33 cellular contexts compared by ENCODE assay signal in the genomic region with DNA sequence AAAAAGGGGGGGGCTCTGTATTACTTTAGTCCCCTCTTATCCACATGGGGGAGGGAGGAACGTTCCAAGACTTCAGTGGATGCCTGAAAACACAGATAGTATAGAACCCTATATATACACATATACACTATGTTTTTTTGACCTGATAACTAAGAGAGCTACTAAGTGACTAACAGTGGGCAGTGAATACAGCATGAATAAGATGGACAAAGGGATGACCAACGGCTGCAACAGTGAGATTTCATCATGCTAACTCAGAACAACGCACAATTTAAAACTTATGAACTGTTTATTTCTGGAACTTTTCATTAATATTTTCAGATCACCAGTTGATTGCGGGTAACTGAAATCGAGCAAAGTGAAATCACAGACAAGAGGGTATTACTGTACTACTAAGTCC.
"Had no signal": no experiment of that assay in that cellular context is flagged by ENCODE, and none has a peak within 500 bp of the region (broad histone marks: within the 10 kb centered on the region; RNA-seq: fewer than 3 reads in every experiment).

No MANE protein-coding gene starts in this region.

- H3K4me3 ChIP-seq: colonic mucosa, lung, mucosa of descending colon, right atrium auricular region, smooth muscle cell, suprapubic skin, transverse colon, vagina had no signal

- H3K9me3 ChIP-seq: colonic mucosa, mucosa of descending colon, neutrophil, right atrium auricular region, suprapubic skin, transverse colon, vagina had no signal

- H3K27me3 Mint-ChIP-seq: dendritic cell treated with granulocyte-macrophage colony-stimulating factor and Interleukin-4, amounts not matched to agents 40 ng/mL and 50 ng/mL, for 4 days; naive B cell; natural killer cell treated with Interleukin-12 subunit alpha and Interleukin-12 subunit beta and Interleukin-15 and Interleukin-18, amount 100 ng/mL, for 72 hours; progenitor cell of endocrine pancreas; stimulated activated naive CD8-positive, alpha-beta T cell treated with anti-CD3 and anti-CD28 coated beads, Interleukin-15, amount 100 ng/mL, for 72 hours had no signal

- H3K9ac ChIP-seq: parathyroid adenoma had no signal

- H3K9me3 Mint-ChIP-seq: dendritic cell treated with granulocyte-macrophage colony-stimulating factor and Interleukin-4, amounts not matched to agents 40 ng/mL and 50 ng/mL, for 4 days; endodermal cell; immature natural killer cell; mesothelial cell of epicardium; naive B cell; natural killer cell treated with Interleukin-12 subunit alpha and Interleukin-12 subunit beta and Interleukin-15 and Interleukin-18, amount 100 ng/mL, for 72 hours; neural crest cell; stimulated activated naive CD8-positive, alpha-beta T cell treated with anti-CD3 and anti-CD28 coated beads, Interleukin-15, amount 100 ng/mL, for 72 hours had no signal

- FAIRE-seq: frontal cortex, keratinocyte had no signal

- H2AFZ ChIP-seq: parathyroid adenoma had no signal

- DNase-seq: colonic mucosa; effector CD8-positive, alpha-beta T cell; endodermal cell; hypothalamus; immature natural killer cell; mesenchymal stem cell; mucosa of descending colon; naive B cell; stimulated activated CD4-positive, alpha-beta T cell treated with anti-CD3 and anti-CD28 coated beads, Interleukin-12 subunit alpha, Interleukin-12 subunit beta, amount 100 ng/mL, for 4 hours; stimulated activated CD4-positive, alpha-beta T cell treated with anti-CD3 and anti-CD28 coated beads, Interleukin-1b, Interleukin-23, amount 100 ng/mL, for 48 hours; stimulated activated CD4-positive, alpha-beta T cell treated with anti-CD3 and anti-CD28 coated beads, Interleukin-4, amount 100 ng/mL, for 1 hour; stimulated activated CD8-positive, alpha-beta memory T cell treated with anti-CD3 and anti-CD28 coated beads, Interleukin-4, amount 100 ng/mL, for 48 hours; stimulated activated naive CD4-positive, alpha-beta T cell; stimulated activated naive CD8-positive, alpha-beta T cell treated with anti-CD3 and anti-CD28 coated beads, Interleukin-15, amount 100 ng/mL, for 72 hours; transverse colon had no signal

- H3K36me3 Mint-ChIP-seq: immature natural killer cell; mesothelial cell of epicardium; naive B cell; natural killer cell treated with Interleukin-12 subunit alpha and Interleukin-12 subunit beta and Interleukin-15 and Interleukin-18, amount 100 ng/mL, for 72 hours had no signal

- H3K27ac Mint-ChIP-seq: endodermal cell; natural killer cell treated with Interleukin-12 subunit alpha and Interleukin-12 subunit beta and Interleukin-15 and Interleukin-18, amount 100 ng/mL, for 72 hours; progenitor cell of endocrine pancreas; stimulated activated naive CD8-positive, alpha-beta T cell treated with anti-CD3 and anti-CD28 coated beads, Interleukin-15, amount 100 ng/mL, for 72 hours had no signal

- H3K4me3 Mint-ChIP-seq: dendritic cell treated with granulocyte-macrophage colony-stimulating factor and Interleukin-4, amounts not matched to agents 40 ng/mL and 50 ng/mL, for 4 days; endodermal cell; immature natural killer cell; mesothelial cell of epicardium; natural killer cell treated with Interleukin-12 subunit alpha and Interleukin-12 subunit beta and Interleukin-15 and Interleukin-18, amount 100 ng/mL, for 72 hours; neural crest cell; stimulated activated naive CD8-positive, alpha-beta T cell treated with anti-CD3 and anti-CD28 coated beads, Interleukin-15, amount 100 ng/mL, for 72 hours had no signal

- H3K4me2 ChIP-seq: smooth muscle cell had no signal

- H3K27ac ChIP-seq: colonic mucosa, epithelial cell of prostate, neutrophil, parathyroid adenoma, right atrium auricular region, suprapubic skin, transverse colon, vagina had no signal

- H3K36me3 ChIP-seq: colonic mucosa, neutrophil, right atrium auricular region, suprapubic skin, transverse colon, vagina had no signal

- H3K27me3 ChIP-seq: colonic mucosa, neutrophil, right atrium auricular region, suprapubic skin, transverse colon, vagina had no signal

- ATAC-seq: esophagus mucosa; left lobe of liver; mucosa of descending colon; natural killer cell treated with Interleukin-12 subunit alpha and Interleukin-12 subunit beta and Interleukin-15 and Interleukin-18, amount 100 ng/mL, for 72 hours; sciatic nerve; stimulated activated naive CD8-positive, alpha-beta T cell treated with anti-CD3 and anti-CD28 coated beads, Interleukin-15, amount 100 ng/mL, for 72 hours had no signal
